In the genomic region with DNA sequence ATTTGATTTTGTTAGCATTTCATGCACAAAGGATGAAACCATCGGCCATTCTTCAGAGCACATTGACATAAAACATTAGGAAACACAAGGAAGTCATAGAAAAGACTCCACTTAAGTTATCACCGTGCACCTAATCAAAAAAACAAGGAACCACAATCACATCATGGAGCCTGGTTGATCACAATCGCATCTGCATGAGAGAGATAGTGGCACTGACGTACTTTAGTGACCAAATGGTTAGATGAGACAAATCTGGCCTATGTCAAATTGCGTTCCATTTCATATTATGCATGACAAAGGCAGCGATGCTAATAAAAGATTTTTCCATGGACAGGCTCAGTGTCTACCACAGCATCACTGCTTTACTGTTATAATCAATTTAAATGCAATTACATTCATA, we compare ENCODE assay signal across 1 cellular context.
TF ChIP-seq lines count a peak whose summit lies in the region.

No MANE protein-coding gene starts in this region.

TF ChIP-seq in SK-N-SH, 30 proteins besides CTCF, POLR2A, EP300 and RAD21 (continued from another document):
- TF ChIP-seq, protein P1, sequence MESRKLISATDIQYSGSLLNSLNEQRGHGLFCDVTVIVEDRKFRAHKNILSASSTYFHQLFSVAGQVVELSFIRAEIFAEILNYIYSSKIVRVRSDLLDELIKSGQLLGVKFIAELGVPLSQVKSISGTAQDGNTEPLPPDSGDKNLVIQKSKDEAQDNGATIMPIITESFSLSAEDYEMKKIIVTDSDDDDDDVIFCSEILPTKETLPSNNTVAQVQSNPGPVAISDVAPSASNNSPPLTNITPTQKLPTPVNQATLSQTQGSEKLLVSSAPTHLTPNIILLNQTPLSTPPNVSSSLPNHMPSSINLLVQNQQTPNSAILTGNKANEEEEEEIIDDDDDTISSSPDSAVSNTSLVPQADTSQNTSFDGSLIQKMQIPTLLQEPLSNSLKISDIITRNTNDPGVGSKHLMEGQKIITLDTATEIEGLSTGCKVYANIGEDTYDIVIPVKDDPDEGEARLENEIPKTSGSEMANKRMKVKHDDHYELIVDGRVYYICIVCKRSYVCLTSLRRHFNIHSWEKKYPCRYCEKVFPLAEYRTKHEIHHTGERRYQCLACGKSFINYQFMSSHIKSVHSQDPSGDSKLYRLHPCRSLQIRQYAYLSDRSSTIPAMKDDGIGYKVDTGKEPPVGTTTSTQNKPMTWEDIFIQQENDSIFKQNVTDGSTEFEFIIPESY (IDR thresholded peaks at IDR 0.05; ENCODE audit: borderline replicate concordance, low read depth) = no peak
- no peak for TF ChIP-seq TAF1 (IDR thresholded peaks at IDR 0.05; ENCODE audit: borderline replicate concordance, low read depth, low read length)
- no peak for TF ChIP-seq SMC3 (IDR thresholded peaks at IDR 0.05; ENCODE audit: low read depth, low read length)
- TF ChIP-seq, protein P2, sequence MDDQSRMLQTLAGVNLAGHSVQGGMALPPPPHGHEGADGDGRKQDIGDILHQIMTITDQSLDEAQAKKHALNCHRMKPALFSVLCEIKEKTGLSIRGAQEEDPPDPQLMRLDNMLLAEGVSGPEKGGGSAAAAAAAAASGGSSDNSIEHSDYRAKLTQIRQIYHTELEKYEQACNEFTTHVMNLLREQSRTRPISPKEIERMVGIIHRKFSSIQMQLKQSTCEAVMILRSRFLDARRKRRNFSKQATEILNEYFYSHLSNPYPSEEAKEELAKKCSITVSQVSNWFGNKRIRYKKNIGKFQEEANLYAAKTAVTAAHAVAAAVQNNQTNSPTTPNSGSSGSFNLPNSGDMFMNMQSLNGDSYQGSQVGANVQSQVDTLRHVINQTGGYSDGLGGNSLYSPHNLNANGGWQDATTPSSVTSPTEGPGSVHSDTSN (IDR thresholded peaks at IDR 0.05) = peak; percentile 49
- no peak for TF ChIP-seq JUND (IDR thresholded peaks at IDR 0.05)
- TF ChIP-seq TEAD4 (IDR thresholded peaks at IDR 0.05; ENCODE audit: borderline replicate concordance, insufficient read depth) = peak; percentile 69
- TF ChIP-seq SIN3A (IDR thresholded peaks at IDR 0.05; ENCODE audit: borderline replicate concordance, low read depth, low read length) = no peak
- TF ChIP-seq MXI1 (IDR thresholded peaks at IDR 0.05; ENCODE audit: low read depth, low read length) = peak; percentile 76
- TF ChIP-seq, protein P3, sequence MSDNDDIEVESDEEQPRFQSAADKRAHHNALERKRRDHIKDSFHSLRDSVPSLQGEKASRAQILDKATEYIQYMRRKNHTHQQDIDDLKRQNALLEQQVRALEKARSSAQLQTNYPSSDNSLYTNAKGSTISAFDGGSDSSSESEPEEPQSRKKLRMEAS (IDR thresholded peaks at IDR 0.05; ENCODE audit: low read depth) = no peak
- no peak for TF ChIP-seq NRF1 (IDR thresholded peaks at IDR 0.05; ENCODE audit: low read depth, low read length)
- TF ChIP-seq, protein P4, sequence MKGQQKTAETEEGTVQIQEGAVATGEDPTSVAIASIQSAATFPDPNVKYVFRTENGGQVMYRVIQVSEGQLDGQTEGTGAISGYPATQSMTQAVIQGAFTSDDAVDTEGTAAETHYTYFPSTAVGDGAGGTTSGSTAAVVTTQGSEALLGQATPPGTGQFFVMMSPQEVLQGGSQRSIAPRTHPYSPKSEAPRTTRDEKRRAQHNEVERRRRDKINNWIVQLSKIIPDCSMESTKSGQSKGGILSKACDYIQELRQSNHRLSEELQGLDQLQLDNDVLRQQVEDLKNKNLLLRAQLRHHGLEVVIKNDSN (IDR thresholded peaks at IDR 0.05; ENCODE audit: borderline replicate concordance, low read depth) = no peak
- TF ChIP-seq ELF1 (IDR thresholded peaks at IDR 0.05) = no peak
- no peak for TF ChIP-seq NFIC (IDR thresholded peaks at IDR 0.05; ENCODE audit: borderline replicate concordance)
- no peak for TF ChIP-seq YY1 (IDR thresholded peaks at IDR 0.05; ENCODE audit: low read depth)
- TF ChIP-seq, protein P5, sequence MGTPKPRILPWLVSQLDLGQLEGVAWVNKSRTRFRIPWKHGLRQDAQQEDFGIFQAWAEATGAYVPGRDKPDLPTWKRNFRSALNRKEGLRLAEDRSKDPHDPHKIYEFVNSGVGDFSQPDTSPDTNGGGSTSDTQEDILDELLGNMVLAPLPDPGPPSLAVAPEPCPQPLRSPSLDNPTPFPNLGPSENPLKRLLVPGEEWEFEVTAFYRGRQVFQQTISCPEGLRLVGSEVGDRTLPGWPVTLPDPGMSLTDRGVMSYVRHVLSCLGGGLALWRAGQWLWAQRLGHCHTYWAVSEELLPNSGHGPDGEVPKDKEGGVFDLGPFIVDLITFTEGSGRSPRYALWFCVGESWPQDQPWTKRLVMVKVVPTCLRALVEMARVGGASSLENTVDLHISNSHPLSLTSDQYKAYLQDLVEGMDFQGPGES (IDR thresholded peaks at IDR 0.05; ENCODE audit: low read depth, low read length) = no peak
- 0 out of 2 replicates have a peak, but pooled peaks have one; percentile 11 for TF ChIP-seq RFX5 (IDR thresholded peaks at IDR 0.05; ENCODE audit: low read length)
- TF ChIP-seq, protein P6, sequence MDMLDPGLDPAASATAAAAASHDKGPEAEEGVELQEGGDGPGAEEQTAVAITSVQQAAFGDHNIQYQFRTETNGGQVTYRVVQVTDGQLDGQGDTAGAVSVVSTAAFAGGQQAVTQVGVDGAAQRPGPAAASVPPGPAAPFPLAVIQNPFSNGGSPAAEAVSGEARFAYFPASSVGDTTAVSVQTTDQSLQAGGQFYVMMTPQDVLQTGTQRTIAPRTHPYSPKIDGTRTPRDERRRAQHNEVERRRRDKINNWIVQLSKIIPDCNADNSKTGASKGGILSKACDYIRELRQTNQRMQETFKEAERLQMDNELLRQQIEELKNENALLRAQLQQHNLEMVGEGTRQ (IDR thresholded peaks at IDR 0.05; ENCODE audit: borderline replicate concordance, low read depth, low read length) = no peak
- no peak for TF ChIP-seq FOXM1 (IDR thresholded peaks at IDR 0.05; ENCODE audit: low read depth)
- TF ChIP-seq EZH2phosphoT487 (IDR thresholded peaks at IDR 0.05; ENCODE audit: borderline replicate concordance, low read depth) = no peak
- TF ChIP-seq RCOR1 (IDR thresholded peaks at IDR 0.05; ENCODE audit: low read length) = peak; percentile 99
- TF ChIP-seq GABPA (IDR thresholded peaks at IDR 0.05; ENCODE audit: low read depth) = no peak
- peak; percentile 100 for TF ChIP-seq GATA2 (CRISPR knock-in tag; IDR thresholded peaks at IDR 0.05)
- no peak for TF ChIP-seq FOSL2 (IDR thresholded peaks at IDR 0.05; ENCODE audit: borderline replicate concordance, low read depth)
- TF ChIP-seq, protein P7, sequence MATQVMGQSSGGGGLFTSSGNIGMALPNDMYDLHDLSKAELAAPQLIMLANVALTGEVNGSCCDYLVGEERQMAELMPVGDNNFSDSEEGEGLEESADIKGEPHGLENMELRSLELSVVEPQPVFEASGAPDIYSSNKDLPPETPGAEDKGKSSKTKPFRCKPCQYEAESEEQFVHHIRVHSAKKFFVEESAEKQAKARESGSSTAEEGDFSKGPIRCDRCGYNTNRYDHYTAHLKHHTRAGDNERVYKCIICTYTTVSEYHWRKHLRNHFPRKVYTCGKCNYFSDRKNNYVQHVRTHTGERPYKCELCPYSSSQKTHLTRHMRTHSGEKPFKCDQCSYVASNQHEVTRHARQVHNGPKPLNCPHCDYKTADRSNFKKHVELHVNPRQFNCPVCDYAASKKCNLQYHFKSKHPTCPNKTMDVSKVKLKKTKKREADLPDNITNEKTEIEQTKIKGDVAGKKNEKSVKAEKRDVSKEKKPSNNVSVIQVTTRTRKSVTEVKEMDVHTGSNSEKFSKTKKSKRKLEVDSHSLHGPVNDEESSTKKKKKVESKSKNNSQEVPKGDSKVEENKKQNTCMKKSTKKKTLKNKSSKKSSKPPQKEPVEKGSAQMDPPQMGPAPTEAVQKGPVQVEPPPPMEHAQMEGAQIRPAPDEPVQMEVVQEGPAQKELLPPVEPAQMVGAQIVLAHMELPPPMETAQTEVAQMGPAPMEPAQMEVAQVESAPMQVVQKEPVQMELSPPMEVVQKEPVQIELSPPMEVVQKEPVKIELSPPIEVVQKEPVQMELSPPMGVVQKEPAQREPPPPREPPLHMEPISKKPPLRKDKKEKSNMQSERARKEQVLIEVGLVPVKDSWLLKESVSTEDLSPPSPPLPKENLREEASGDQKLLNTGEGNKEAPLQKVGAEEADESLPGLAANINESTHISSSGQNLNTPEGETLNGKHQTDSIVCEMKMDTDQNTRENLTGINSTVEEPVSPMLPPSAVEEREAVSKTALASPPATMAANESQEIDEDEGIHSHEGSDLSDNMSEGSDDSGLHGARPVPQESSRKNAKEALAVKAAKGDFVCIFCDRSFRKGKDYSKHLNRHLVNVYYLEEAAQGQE (IDR thresholded peaks at IDR 0.05; ENCODE audit: low read depth, low read length) = no peak
- TF ChIP-seq CHD2 (IDR thresholded peaks at IDR 0.05; ENCODE audit: low read length, partially characterized antibody) = peak; percentile 94
- no peak for TF ChIP-seq MEF2A (IDR thresholded peaks at IDR 0.05; ENCODE audit: borderline replicate concordance, low read depth)
